Comparison of ENCODE assay signal across 1 cellular context in the genomic region with DNA sequence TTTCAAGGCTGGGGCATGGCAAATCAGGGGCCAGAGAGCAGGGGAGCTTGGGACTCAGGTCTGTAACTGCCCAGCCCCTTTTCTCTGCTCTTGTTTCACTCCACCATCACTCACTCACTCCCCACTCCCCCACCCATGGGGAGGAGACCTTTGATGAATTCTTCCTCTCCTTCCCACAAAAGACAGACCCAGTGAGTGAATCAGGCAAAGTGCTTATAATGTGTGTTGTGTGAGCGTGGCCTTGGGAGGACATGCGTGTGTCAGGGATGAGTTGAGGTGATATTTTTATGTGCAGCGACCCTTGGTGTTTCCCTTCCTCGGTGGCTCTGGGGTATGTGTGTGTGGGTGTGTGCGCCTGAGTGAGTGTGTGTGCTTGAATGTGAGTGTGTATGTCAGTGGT.
TF ChIP-seq lines count a peak whose summit lies in the region.

No MANE protein-coding gene starts in this region.

TF ChIP-seq in SK-N-SH, 30 proteins besides CTCF, POLR2A, EP300 and RAD21 (continued from another document):
- TF ChIP-seq, protein P1, sequence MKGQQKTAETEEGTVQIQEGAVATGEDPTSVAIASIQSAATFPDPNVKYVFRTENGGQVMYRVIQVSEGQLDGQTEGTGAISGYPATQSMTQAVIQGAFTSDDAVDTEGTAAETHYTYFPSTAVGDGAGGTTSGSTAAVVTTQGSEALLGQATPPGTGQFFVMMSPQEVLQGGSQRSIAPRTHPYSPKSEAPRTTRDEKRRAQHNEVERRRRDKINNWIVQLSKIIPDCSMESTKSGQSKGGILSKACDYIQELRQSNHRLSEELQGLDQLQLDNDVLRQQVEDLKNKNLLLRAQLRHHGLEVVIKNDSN (IDR thresholded peaks at IDR 0.05; ENCODE audit: borderline replicate concordance, low read depth), result no peak
- TF ChIP-seq GATA2 (CRISPR knock-in tag; IDR thresholded peaks at IDR 0.05) (no peak), EZH2phosphoT487 (IDR thresholded peaks at IDR 0.05; ENCODE audit: borderline replicate concordance, low read depth) (no peak), TEAD4 (IDR thresholded peaks at IDR 0.05; ENCODE audit: borderline replicate concordance, insufficient read depth) (no peak), SIN3A (IDR thresholded peaks at IDR 0.05; ENCODE audit: borderline replicate concordance, low read depth, low read length) (no peak), CHD2 (IDR thresholded peaks at IDR 0.05; ENCODE audit: low read length, partially characterized antibody) (no peak), NRF1 (IDR thresholded peaks at IDR 0.05; ENCODE audit: low read depth, low read length) (no peak), RCOR1 (IDR thresholded peaks at IDR 0.05; ENCODE audit: low read length) (no peak), GABPA (IDR thresholded peaks at IDR 0.05; ENCODE audit: low read depth) (no peak), MXI1 (IDR thresholded peaks at IDR 0.05; ENCODE audit: low read depth, low read length) (no peak)
- TF ChIP-seq, protein P2, sequence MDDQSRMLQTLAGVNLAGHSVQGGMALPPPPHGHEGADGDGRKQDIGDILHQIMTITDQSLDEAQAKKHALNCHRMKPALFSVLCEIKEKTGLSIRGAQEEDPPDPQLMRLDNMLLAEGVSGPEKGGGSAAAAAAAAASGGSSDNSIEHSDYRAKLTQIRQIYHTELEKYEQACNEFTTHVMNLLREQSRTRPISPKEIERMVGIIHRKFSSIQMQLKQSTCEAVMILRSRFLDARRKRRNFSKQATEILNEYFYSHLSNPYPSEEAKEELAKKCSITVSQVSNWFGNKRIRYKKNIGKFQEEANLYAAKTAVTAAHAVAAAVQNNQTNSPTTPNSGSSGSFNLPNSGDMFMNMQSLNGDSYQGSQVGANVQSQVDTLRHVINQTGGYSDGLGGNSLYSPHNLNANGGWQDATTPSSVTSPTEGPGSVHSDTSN (IDR thresholded peaks at IDR 0.05), result no peak
- TF ChIP-seq, protein P3, sequence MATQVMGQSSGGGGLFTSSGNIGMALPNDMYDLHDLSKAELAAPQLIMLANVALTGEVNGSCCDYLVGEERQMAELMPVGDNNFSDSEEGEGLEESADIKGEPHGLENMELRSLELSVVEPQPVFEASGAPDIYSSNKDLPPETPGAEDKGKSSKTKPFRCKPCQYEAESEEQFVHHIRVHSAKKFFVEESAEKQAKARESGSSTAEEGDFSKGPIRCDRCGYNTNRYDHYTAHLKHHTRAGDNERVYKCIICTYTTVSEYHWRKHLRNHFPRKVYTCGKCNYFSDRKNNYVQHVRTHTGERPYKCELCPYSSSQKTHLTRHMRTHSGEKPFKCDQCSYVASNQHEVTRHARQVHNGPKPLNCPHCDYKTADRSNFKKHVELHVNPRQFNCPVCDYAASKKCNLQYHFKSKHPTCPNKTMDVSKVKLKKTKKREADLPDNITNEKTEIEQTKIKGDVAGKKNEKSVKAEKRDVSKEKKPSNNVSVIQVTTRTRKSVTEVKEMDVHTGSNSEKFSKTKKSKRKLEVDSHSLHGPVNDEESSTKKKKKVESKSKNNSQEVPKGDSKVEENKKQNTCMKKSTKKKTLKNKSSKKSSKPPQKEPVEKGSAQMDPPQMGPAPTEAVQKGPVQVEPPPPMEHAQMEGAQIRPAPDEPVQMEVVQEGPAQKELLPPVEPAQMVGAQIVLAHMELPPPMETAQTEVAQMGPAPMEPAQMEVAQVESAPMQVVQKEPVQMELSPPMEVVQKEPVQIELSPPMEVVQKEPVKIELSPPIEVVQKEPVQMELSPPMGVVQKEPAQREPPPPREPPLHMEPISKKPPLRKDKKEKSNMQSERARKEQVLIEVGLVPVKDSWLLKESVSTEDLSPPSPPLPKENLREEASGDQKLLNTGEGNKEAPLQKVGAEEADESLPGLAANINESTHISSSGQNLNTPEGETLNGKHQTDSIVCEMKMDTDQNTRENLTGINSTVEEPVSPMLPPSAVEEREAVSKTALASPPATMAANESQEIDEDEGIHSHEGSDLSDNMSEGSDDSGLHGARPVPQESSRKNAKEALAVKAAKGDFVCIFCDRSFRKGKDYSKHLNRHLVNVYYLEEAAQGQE (IDR thresholded peaks at IDR 0.05; ENCODE audit: low read depth, low read length), result no peak
- TF ChIP-seq, protein P4, sequence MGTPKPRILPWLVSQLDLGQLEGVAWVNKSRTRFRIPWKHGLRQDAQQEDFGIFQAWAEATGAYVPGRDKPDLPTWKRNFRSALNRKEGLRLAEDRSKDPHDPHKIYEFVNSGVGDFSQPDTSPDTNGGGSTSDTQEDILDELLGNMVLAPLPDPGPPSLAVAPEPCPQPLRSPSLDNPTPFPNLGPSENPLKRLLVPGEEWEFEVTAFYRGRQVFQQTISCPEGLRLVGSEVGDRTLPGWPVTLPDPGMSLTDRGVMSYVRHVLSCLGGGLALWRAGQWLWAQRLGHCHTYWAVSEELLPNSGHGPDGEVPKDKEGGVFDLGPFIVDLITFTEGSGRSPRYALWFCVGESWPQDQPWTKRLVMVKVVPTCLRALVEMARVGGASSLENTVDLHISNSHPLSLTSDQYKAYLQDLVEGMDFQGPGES (IDR thresholded peaks at IDR 0.05; ENCODE audit: low read depth, low read length), result no peak
- TF ChIP-seq, protein P5, sequence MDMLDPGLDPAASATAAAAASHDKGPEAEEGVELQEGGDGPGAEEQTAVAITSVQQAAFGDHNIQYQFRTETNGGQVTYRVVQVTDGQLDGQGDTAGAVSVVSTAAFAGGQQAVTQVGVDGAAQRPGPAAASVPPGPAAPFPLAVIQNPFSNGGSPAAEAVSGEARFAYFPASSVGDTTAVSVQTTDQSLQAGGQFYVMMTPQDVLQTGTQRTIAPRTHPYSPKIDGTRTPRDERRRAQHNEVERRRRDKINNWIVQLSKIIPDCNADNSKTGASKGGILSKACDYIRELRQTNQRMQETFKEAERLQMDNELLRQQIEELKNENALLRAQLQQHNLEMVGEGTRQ (IDR thresholded peaks at IDR 0.05; ENCODE audit: borderline replicate concordance, low read depth, low read length), result no peak
- TF ChIP-seq, protein P6, sequence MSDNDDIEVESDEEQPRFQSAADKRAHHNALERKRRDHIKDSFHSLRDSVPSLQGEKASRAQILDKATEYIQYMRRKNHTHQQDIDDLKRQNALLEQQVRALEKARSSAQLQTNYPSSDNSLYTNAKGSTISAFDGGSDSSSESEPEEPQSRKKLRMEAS (IDR thresholded peaks at IDR 0.05; ENCODE audit: low read depth), result no peak
